In the genomic region with DNA sequence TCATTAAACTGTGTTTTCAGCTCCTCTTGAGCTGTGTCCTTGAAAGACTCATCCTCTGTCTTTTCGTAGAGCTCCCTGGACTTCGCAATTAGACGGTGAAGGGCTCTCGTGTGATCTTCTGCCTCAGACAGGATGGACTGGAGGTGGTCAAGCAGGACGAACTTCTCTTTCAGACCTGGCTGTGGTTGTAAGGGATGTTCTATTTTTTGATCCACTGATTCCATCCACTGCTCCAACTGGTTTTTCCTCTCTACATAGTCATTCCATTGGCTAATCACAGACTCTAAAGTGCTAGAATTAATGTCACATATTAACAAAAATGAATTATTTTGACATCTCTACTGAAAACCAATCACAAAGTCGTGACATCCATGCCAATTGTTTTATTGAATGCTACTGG, we compare ENCODE assay signal across 27 cellular contexts.
"Had no signal": no experiment of that assay in that cellular context is flagged by ENCODE, and none has a peak within 500 bp of the region (broad histone marks: within the 10 kb centered on the region; RNA-seq: fewer than 3 reads in every experiment).

No MANE protein-coding gene starts in this region.

- H3K4me1 ChIP-seq: left lung, prostate gland, testis had no signal

- H3K4me3 ChIP-seq: hepatocyte, left lung, lower lobe of right lung, pancreas, prostate gland, skin epidermis, stomach, testis, tibial nerve, upper lobe of left lung, vagina had no signal

- H3K79me2 ChIP-seq: hepatocyte had no signal

- H3K4me2 ChIP-seq: hepatocyte had no signal

- DNase-seq: islet precursor cell; left colon; left lung; lower lobe of right lung; mammary epithelial cell; mesenchymal stem cell; naive thymus-derived CD8-positive, alpha-beta T cell; nucleus accumbens; pancreas; posterior cingulate gyrus; retina; right cardiac atrium; stimulated activated CD4-positive, alpha-beta T cell treated with anti-CD3 and anti-CD28 coated beads, Interleukin-12 subunit alpha, Interleukin-12 subunit beta, amount 100 ng/mL, for 4 hours; stimulated activated CD4-positive, alpha-beta T cell treated with anti-CD3 and anti-CD28 coated beads, Interleukin-15, amount 100 ng/mL, for 24 hours; stimulated activated CD4-positive, alpha-beta T cell treated with anti-CD3 and anti-CD28 coated beads, Interleukin-2, amount 100 ng/mL, for 24 hours; stimulated activated CD4-positive, alpha-beta T cell treated with anti-CD3 and anti-CD28 coated beads, Interleukin-4, amount 100 ng/mL, for 1 hour; stimulated activated naive B cell treated with anti-CD40 and anti-IgM and Interleukin-4, amounts not matched to agents 10 μg/mL and 1 μg/mL and 100 μg/mL, for 72 hours; stimulated activated naive CD8-positive, alpha-beta T cell treated with anti-CD3 and anti-CD28 coated beads, Interleukin-15, Interleukin-2, amounts not matched to agents 100 U/mL and 50 U/mL, for 24 hours; stomach; testis; upper lobe of left lung had no signal

- H3K27ac ChIP-seq: hepatocyte, left lung, lower lobe of right lung, pancreas, prostate gland, skin epidermis, stomach, testis, tibial nerve, upper lobe of left lung, vagina had no signal

- H3K36me3 ChIP-seq: pancreas, prostate gland, tibial nerve, vagina had no signal

- ATAC-seq: left colon; left lung; lower lobe of right lung; naive thymus-derived CD8-positive, alpha-beta T cell; right cardiac atrium; sciatic nerve; stimulated activated naive B cell treated with anti-CD40 and anti-IgM and Interleukin-4, amounts not matched to agents 10 μg/mL and 1 μg/mL and 100 μg/mL, for 72 hours; stimulated activated naive CD8-positive, alpha-beta T cell treated with anti-CD3 and anti-CD28 coated beads, Interleukin-15, Interleukin-2, amounts not matched to agents 100 U/mL and 50 U/mL, for 24 hours had no signal

- H3K9me3 ChIP-seq: left lung, lower lobe of right lung, pancreas, prostate gland, stomach, testis, tibial nerve, upper lobe of left lung, vagina had no signal

- H3K27me3 ChIP-seq: hepatocyte, left lung, pancreas, stomach, testis, tibial nerve, upper lobe of left lung, vagina had no signal

- H2AFZ ChIP-seq: hepatocyte had no signal
